In genomic region chr5:81093536-81094196, GRCh38 we compare ENCODE assay signal across 19 cellular contexts.
"Had no signal": no experiment of that assay in that cellular context is flagged by ENCODE, and none has a peak within 500 bp of the region (broad histone marks: within the 10 kb centered on the region; RNA-seq: fewer than 3 reads in every experiment).

No MANE protein-coding gene starts in this region.

- H3K4me2 ChIP-seq: smooth muscle cell had no signal

- H3K9me3 Mint-ChIP-seq: nephron progenitor cell had no signal

- H3K4me3 Mint-ChIP-seq: nephron progenitor cell had no signal

- H3K4me1 Mint-ChIP-seq: nephron progenitor cell had no signal

- H3K4me1 ChIP-seq: heart left ventricle had no signal

- DNase-seq: cortex of kidney; dorsolateral prefrontal cortex; effector CD8-positive, alpha-beta T cell; heart left ventricle; hippocampal formation; left colon; left ventricle myocardium superior; mesenchymal stem cell; midbrain; nephron progenitor cell; ovary; right cardiac atrium; stimulated activated CD4-positive, alpha-beta T cell treated with anti-CD3 and anti-CD28 coated beads, Interleukin-2, amount 100 ng/mL, for 48 hours; stimulated activated naive CD4-positive, alpha-beta T cell treated with Interleukin-2 at 50 U/mL for 16 hours; trophoblast cell had no signal

- H3K27ac ChIP-seq: heart left ventricle, ovary had no signal

- H3K9me3 ChIP-seq: heart left ventricle, ovary had no signal

- H3K4me3 ChIP-seq: dorsolateral prefrontal cortex, heart left ventricle, lung, ovary, smooth muscle cell had no signal

- H3K27ac Mint-ChIP-seq: nephron progenitor cell had no signal

- ATAC-seq: esophagus mucosa, heart left ventricle, left colon, left ventricle myocardium superior, right cardiac atrium had no signal

- FAIRE-seq: endometrium had no signal

- H3K27me3 ChIP-seq: dorsolateral prefrontal cortex, heart left ventricle, ovary had no signal

- H3K36me3 ChIP-seq: ovary had no signal
